Comparison of ENCODE assay signal across 8 cellular contexts in genomic region chr1:29282924-29283803, GRCh38. TPM values are rescaled to one million over a fixed set of nuclear protein-coding genes. Genes with fewer than 3 reads are reported as not detected.
A peak's percentile ranks its signal among the peaks of the same experiment; 100 is the strongest.
DNase-seq lines count a peak whose midpoint lies in the region; ATAC-seq and TF ChIP-seq lines count a peak whose summit lies in the region.

No MANE protein-coding gene starts in this region.

- no peaks in the 10 kb centered on the region for H3K9me3 ChIP-seq in HUES48 (ENCODE audit: control insufficient read depth, insufficient read depth, low read length)
- H3K9me3 ChIP-seq in WERI-Rb-1 (ENCODE audit: severe bottlenecking): no peaks in the 10 kb centered on the region

- peaks cover 17% of the 10 kb centered on the region for H3K4me1 ChIP-seq in HUES48 (ENCODE audit: control insufficient read depth, insufficient read depth, low read length)

- intact Hi-C loops in left ventricle myocardium superior (cut with micrococcal nuclease): no loop called here

- no peak for TF ChIP-seq CTCF in WERI-Rb-1 (IDR thresholded peaks at IDR 0.05; ENCODE audit: low read depth, low read length)

- H3K27ac ChIP-seq in HUES48 (ENCODE audit: low read depth, low read length): peak overlapping the region; percentile 82
- H3K27ac ChIP-seq in WERI-Rb-1: no peak overlapping the region

- no peaks in the 10 kb centered on the region for H3K27me3 ChIP-seq in HUES48 (ENCODE audit: control insufficient read depth, insufficient read depth, low read length)
- no peaks in the 10 kb centered on the region for H3K27me3 ChIP-seq in WERI-Rb-1 (ENCODE audit: insufficient read depth, low read depth, severe bottlenecking)

- DNase-seq in DMS114 treated with DMSO at 0.1 percent for 48 hours (lab: John Stamatoyannopoulos, UW; ENCODE audit: unreplicated experiment) (peak; percentile 14), WERI-Rb-1 (peak; percentile 84), left ventricle myocardium superior (no peak), NCI-H128 (lab: John Stamatoyannopoulos, UW; ENCODE audit: unreplicated experiment) (no peak), epidermal melanocyte (ENCODE audit: insufficient read length, low spot score) (no peak)
- peak; percentile 21 for DNase-seq in stimulated activated naive CD8-positive, alpha-beta T cell treated with anti-CD3 and anti-CD28 coated beads, Interleukin-15, Interleukin-2, amounts not matched to agents 100 U/mL and 50 U/mL, for 24 hours

- H3K36me3 ChIP-seq in HUES48 (ENCODE audit: control insufficient read depth, insufficient read depth, low read length): 0 out of 2 replicates have a peak, but pooled peaks cover 5% of the 10 kb centered on the region
- peaks cover 15% of the 10 kb centered on the region for H3K36me3 ChIP-seq in WERI-Rb-1

- H3K9ac ChIP-seq in HUES48 (ENCODE audit: low read depth, low read length): peak overlapping the region; percentile 15; the same call in 1 of the 2 replicates

- ATAC-seq in left ventricle myocardium superior: peak; percentile 62
- ATAC-seq in stimulated activated naive CD8-positive, alpha-beta T cell treated with anti-CD3 and anti-CD28 coated beads, Interleukin-15, Interleukin-2, amounts not matched to agents 100 U/mL and 50 U/mL, for 24 hours: peak; percentile 31
- ATAC-seq in HG02973 (IDR thresholded peaks at IDR 0.05; ENCODE audit: unreplicated experiment): no peak

- H3K4me3 ChIP-seq in HUES48 (ENCODE audit: low read depth, low read length): peak overlapping the region; percentile 62
- H3K4me3 ChIP-seq in WERI-Rb-1 (ENCODE audit: low read depth, low read length): no peak overlapping the region

RNA-seq across cellular contexts. Expression of gene PTPRU, which starts 46.8 kb away (rescaled TPM):
- 19.2 TPM for total RNA-seq in left ventricle myocardium superior

RNA-seq across cellular contexts. Expression of gene MECR, which starts 52.4 kb away (rescaled TPM):
- 33.1 TPM for total RNA-seq in left ventricle myocardium superior

Comparison
In these comparisons a context has a peak if more than half of its experiments do, and no peak if none do; other contexts are left out.
1. DNase-seq: peak in DMS114 treated with DMSO at 0.1 percent for 48 hours (single experiment), WERI-Rb-1 (single experiment) and stimulated activated naive CD8-positive, alpha-beta T cell treated with anti-CD3 and anti-CD28 coated beads, Interleukin-15, Interleukin-2, amounts not matched to agents 100 U/mL and 50 U/mL, for 24 hours (single experiment); none in left ventricle myocardium superior (single experiment), NCI-H128 (single experiment) and epidermal melanocyte (single experiment).